ENCODE assay signal across 8 cellular contexts in the genomic region with DNA sequence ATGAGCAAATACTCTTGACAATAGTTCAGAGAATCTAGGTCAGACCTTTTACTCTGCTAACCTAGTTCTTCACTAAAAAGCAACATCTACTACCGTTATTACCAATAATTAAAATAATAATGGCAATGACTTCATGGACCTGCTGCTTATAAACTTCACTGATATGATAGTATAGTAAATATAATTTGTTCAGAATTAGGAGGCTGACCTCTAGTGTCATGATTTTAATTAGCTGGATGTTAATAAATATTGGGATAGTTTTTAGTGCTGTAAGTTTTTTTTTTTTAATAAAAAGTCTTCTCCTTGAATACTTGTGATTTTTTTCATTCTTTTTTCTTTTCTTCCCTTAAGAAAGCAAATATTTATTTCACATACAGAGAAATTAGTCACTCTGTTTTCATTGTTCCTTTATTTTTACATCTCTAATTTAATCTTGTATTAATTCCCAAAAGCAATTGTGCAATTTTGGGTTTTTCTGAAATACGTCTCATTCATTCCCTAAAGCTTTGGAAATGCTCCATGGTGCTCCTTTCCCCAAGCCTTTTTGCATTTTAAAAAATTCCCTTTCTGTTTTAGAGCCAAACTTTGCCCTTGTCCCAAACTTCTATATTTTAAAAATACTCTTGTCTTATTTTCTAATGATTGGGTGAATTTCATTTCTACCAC. TPM values are rescaled to one million over a fixed set of nuclear protein-coding genes. Genes with fewer than 3 reads are reported as not detected.
A peak's percentile ranks its signal among the peaks of the same experiment; 100 is the strongest.
DNase-seq lines count a peak whose midpoint lies in the region; ATAC-seq and TF ChIP-seq lines count a peak whose summit lies in the region.

No MANE protein-coding gene starts in this region.

- H3K4me1 ChIP-seq in ascending aorta: peaks cover 0 to 13% of the 10 kb centered on the region in 2 donors
- H3K4me1 ChIP-seq in right lobe of liver: peaks cover 0 to 5% (median 0%) of the 10 kb centered on the region in 4 donors
- H3K4me1 ChIP-seq in transverse colon: peaks cover 0 to 15% (median 9%) of the 10 kb centered on the region in 4 donors
- peaks cover 23% of the 10 kb centered on the region for H3K4me1 ChIP-seq in neural progenitor cell
- no peaks in the 10 kb centered on the region for H3K4me1 ChIP-seq in BE2C

- peaks cover 5% of the 10 kb centered on the region for H3K27me3 Mint-ChIP-seq in activated T-cell treated with anti-CD3 and anti-CD28 coated beads, Interleukin-2, amount 50 U/mL, for 4 hours (ENCODE audit: low read depth)
- H3K27me3 Mint-ChIP-seq in neural progenitor cell (ENCODE audit: insufficient read depth, low read depth): no peaks in the 10 kb centered on the region

- H3K36me3 Mint-ChIP-seq in activated T-cell treated with anti-CD3 and anti-CD28 coated beads, Interleukin-2, amount 50 U/mL, for 4 hours (ENCODE audit: insufficient read depth): no peaks in the 10 kb centered on the region
- peaks cover 2% of the 10 kb centered on the region for H3K36me3 Mint-ChIP-seq in neural progenitor cell

- H3F3A ChIP-seq in neural progenitor cell (ENCODE audit: low read depth): peaks cover 9% of the 10 kb centered on the region

- H3K36me3 ChIP-seq in ascending aorta (no peaks in the 10 kb centered on the region), right lobe of liver (no peaks in the 10 kb centered on the region), transverse colon (no peaks in the 10 kb centered on the region), neural progenitor cell (no peaks in the 10 kb centered on the region), BE2C (no peaks in the 10 kb centered on the region)

- no peak overlapping the region for H3K4me2 ChIP-seq in neural progenitor cell

- H4K20me1 ChIP-seq in neural progenitor cell (ENCODE audit: low read depth): no peaks in the 10 kb centered on the region

- H3K27me3 ChIP-seq in ascending aorta: no peaks in the 10 kb centered on the region
- H3K27me3 ChIP-seq in right lobe of liver: no peaks in the 10 kb centered on the region
- no peaks in the 10 kb centered on the region for H3K27me3 ChIP-seq in transverse colon
- H3K27me3 ChIP-seq in neural progenitor cell: no peaks in the 10 kb centered on the region
- no peaks in the 10 kb centered on the region for H3K27me3 ChIP-seq in BE2C

- no peaks in the 10 kb centered on the region for H3K79me2 ChIP-seq in neural progenitor cell (ENCODE audit: low read depth)

- peaks cover 10% of the 10 kb centered on the region for H3K9me3 Mint-ChIP-seq in activated T-cell treated with anti-CD3 and anti-CD28 coated beads, Interleukin-2, amount 50 U/mL, for 4 hours
- peaks cover 11% of the 10 kb centered on the region for H3K9me3 Mint-ChIP-seq in neural progenitor cell

- H3K27ac Mint-ChIP-seq in neural progenitor cell: no peak overlapping the region

- no peak for TF ChIP-seq POLR2A in right lobe of liver (IDR thresholded peaks at IDR 0.05)
- TF ChIP-seq POLR2A in transverse colon (IDR thresholded peaks at IDR 0.05): no peak

- H3K27ac ChIP-seq in ascending aorta: peak overlapping the region; percentile 17 to 47
- peak overlapping the region in 1 of 3 donors; percentile 10 for H3K27ac ChIP-seq in right lobe of liver
- peak overlapping the region; percentile 30 to 60 (median 42) for H3K27ac ChIP-seq in transverse colon
- H3K27ac ChIP-seq in neural progenitor cell: no peak overlapping the region

- TF ChIP-seq EP300 in transverse colon (IDR thresholded peaks at IDR 0.05; ENCODE audit: low read depth): no peak

- no peak for DNase-seq in activated T-cell treated with anti-CD3 and anti-CD28 coated beads, Interleukin-2, amount 50 U/mL, for 4 hours
- DNase-seq in activated T-cell treated with anti-CD3 and anti-CD28 coated beads for 4 hours (no peak), ascending aorta (ENCODE audit: low spot score in 2 of 2) (no peak), right lobe of liver (no peak), transverse colon (no peak), neural progenitor cell (ENCODE audit: low spot score) (no peak), BE2C (no peak)

- no peak for TF ChIP-seq CTCF in ascending aorta (IDR thresholded peaks at IDR 0.05)
- TF ChIP-seq CTCF in right lobe of liver (IDR thresholded peaks at IDR 0.05): no peak
- TF ChIP-seq CTCF in transverse colon (IDR thresholded peaks at IDR 0.05): no peak
- no peak for TF ChIP-seq CTCF in neural progenitor cell (IDR thresholded peaks at IDR 0.05)
- no peak for TF ChIP-seq CTCF in BE2C (IDR thresholded peaks at IDR 0.05; ENCODE audit: low read depth, low read length)

- H3K4me1 Mint-ChIP-seq in activated T-cell treated with anti-CD3 and anti-CD28 coated beads, Interleukin-2, amount 50 U/mL, for 4 hours (ENCODE audit: low read depth): peaks cover 11% of the 10 kb centered on the region
- H3K4me1 Mint-ChIP-seq in neural progenitor cell: peaks cover 22% of the 10 kb centered on the region

- H2AFZ ChIP-seq in neural progenitor cell (replicated peaks): no peak overlapping the region

- no peak for ATAC-seq in activated T-cell treated with anti-CD3 and anti-CD28 coated beads, Interleukin-2, amount 50 U/mL, for 4 hours
- ATAC-seq in right lobe of liver (no peak), HG03280 (IDR thresholded peaks at IDR 0.05; ENCODE audit: unreplicated experiment) (no peak)

- H3K9me3 ChIP-seq in ascending aorta (peaks cover 0 to 5% of the 10 kb centered on the region in 2 donors), right lobe of liver (no peaks in the 10 kb centered on the region), transverse colon (no peaks in the 10 kb centered on the region), neural progenitor cell (ENCODE audit: low read depth) (no peaks in the 10 kb centered on the region), BE2C (no peaks in the 10 kb centered on the region)

- H3K9ac ChIP-seq in neural progenitor cell: no peak overlapping the region

- in situ Hi-C loops in transverse colon (cut with MboI; ENCODE audit: low pct_ligation_motif_present in 1 of 4, low pct_unique_long_range_greater_than_20kb in 1 of 4, low sequenced_read_pairs in 3 of 4): no loop called here

- WGBS in right lobe of liver (ENCODE audit: insufficient coverage, low coverage, low lambda C conversion rate, missing lambda C conversion rate): 41% methylated on average over 2 of the region's 2 CpGs
- WGBS in transverse colon (ENCODE audit: low coverage in 1 of 2), 2 donors: 41 to 43% methylated on average over 2 of the region's 2 CpGs

- peak overlapping the region; percentile 76 for H3K4me3 Mint-ChIP-seq in activated T-cell treated with anti-CD3 and anti-CD28 coated beads, Interleukin-2, amount 50 U/mL, for 4 hours
- H3K4me3 Mint-ChIP-seq in neural progenitor cell: no peak overlapping the region

- intact Hi-C loops in ascending aorta (cut with DNase I): no loop called here
- intact Hi-C loops in right lobe of liver (cut with DNase I): no loop called here
- intact Hi-C loops in transverse colon (cut with DNase I; ENCODE audit: low total_unique reads): no loop called here

- H3K4me3 ChIP-seq in ascending aorta (peak overlapping the region; percentile 40 to 53), right lobe of liver (peak overlapping the region in 2 of 3 donors; percentile 32 to 50), transverse colon (peak overlapping the region in 3 of 4 donors; percentile 19 to 40 (median 24)), neural progenitor cell (no peak overlapping the region), BE2C (ENCODE audit: low read depth, low read length) (no peak overlapping the region)

RNA-seq across cellular contexts. Expression of a gene that starts 46.6 kb away (rescaled TPM):
- total RNA-seq in activated T-cell treated with anti-CD3 and anti-CD28 coated beads, Interleukin-2, amount 50 U/mL, for 4 hours: 1 to 10 TPM; 1.3 to 2.2 (median 1.6) TPM
- total RNA-seq in ascending aorta (27.0 TPM), right lobe of liver (1 to 10 TPM in 3 of 6 experiments, under 1 TPM in 3; 0.44 to 1.9 (median 0.91) TPM), transverse colon (1 to 10 TPM; 4.8 to 9.0 (median 7.8) TPM), neural progenitor cell (ENCODE audit: low replicate concordance) (33.3 and 33.9 TPM in 2 replicates)
- polyA plus RNA-seq in BE2C (2012; ENCODE audit: insufficient read depth, insufficient read length, low read depth): not detected

Comparison
In these comparisons a context has a peak if more than half of its experiments do, and no peak if none do; other contexts are left out.
1. H3K4me3 ChIP-seq: peak in ascending aorta (2 of 2), right lobe of liver (2 of 3) and transverse colon (3 of 4); none in neural progenitor cell (single experiment) and BE2C (single experiment).